Comparison of ENCODE assay signal across 18 cellular contexts in genomic region chr16:12796498-12796897, GRCh38. TPM values are rescaled to one million over a fixed set of nuclear protein-coding genes. Genes with fewer than 3 reads are reported as not detected.
DNase-seq lines count a peak whose midpoint lies in the region; ATAC-seq and TF ChIP-seq lines count a peak whose summit lies in the region.
"Had no signal": no experiment of that assay in that cellular context is flagged by ENCODE, and none has a peak within 500 bp of the region (broad histone marks: within the 10 kb centered on the region; RNA-seq: fewer than 3 reads in every experiment).

No MANE protein-coding gene starts in this region.

- H3K9me3 ChIP-seq in lower lobe of right lung, result no peaks in the 10 kb centered on the region
- H3K9me3 ChIP-seq: BE2C had no signal

- H3K36me3 ChIP-seq in lower lobe of right lung, result no peaks in the 10 kb centered on the region
- H3K36me3 ChIP-seq: BE2C had no signal

- H3K4me1 ChIP-seq in lower lobe of right lung, result peaks cover 14% of the 10 kb centered on the region
- H3K4me1 ChIP-seq: BE2C had no signal

- intact Hi-C loops in lower lobe of right lung (cut with DNase I), result no loop called here

- H3K27ac ChIP-seq in lower lobe of right lung, result no peak overlapping the region
- H3K27ac ChIP-seq: KMS-11, PC-9 had no signal

- TF ChIP-seq CTCF in fibroblast of the aortic adventitia (IDR thresholded peaks at IDR 0.05; ENCODE audit: insufficient read depth, low read length) (no peak), lower lobe of right lung (IDR thresholded peaks at IDR 0.05) (no peak)

- H3K27me3 ChIP-seq in lower lobe of right lung (ENCODE audit: low read depth), result no peaks in the 10 kb centered on the region
- H3K27me3 ChIP-seq: BE2C had no signal

- H3K4me3 ChIP-seq in fibroblast of the aortic adventitia (ENCODE audit: low read depth, low read length), result no peak overlapping the region
- H3K4me3 ChIP-seq in lower lobe of right lung, result no peak overlapping the region
- H3K4me3 ChIP-seq: PC-9 had no signal

- DNase-seq in EL, result peak; percentile 66
- DNase-seq in HS-27A (ENCODE audit: low read depth), result peak; percentile 74
- peak; percentile 30 for DNase-seq in RPMI7951 (ENCODE audit: low read depth)
- peak; percentile 5 for DNase-seq in fibroblast of the aortic adventitia (ENCODE audit: low read depth)
- DNase-seq in medulla oblongata (ENCODE audit: extremely low spot score), result no peak
- no peak for DNase-seq in HuH-7.5 (ENCODE audit: low spot score)
- no peak for DNase-seq in lower lobe of right lung
- DNase-seq: BE2C; CD4-positive, alpha-beta T cell; GOT3; MM.1S; NCI-H1417; NCI-H2029 treated with DMSO at 0.1 percent for 48 hours; NCI-H510A treated with DMSO at 0.1 percent for 48 hours; NCI-H82; PC-9 had no signal

- ATAC-seq in GM21526 (IDR thresholded peaks at IDR 0.05; ENCODE audit: low FRiP score, unreplicated experiment) (no peak), lower lobe of right lung (no peak)

RNA-seq across cellular contexts. Expression of gene CPPED1, which starts 7.2 kb away (rescaled TPM):
- total RNA-seq in RPMI7951 (2014; rRNA removed; shearing (Covaris generic)), result 16.5 and 16.7 TPM in 2 replicates
- total RNA-seq in fibroblast of the aortic adventitia (ENCODE audit: low replicate concordance), result 3.6 and 11.1 TPM in 2 replicates
- 33.0 TPM for total RNA-seq in lower lobe of right lung

Comparison
In these comparisons a context has a peak if more than half of its experiments do, and no peak if none do; other contexts are left out.
1. DNase-seq: peak in EL (single experiment), HS-27A (single experiment), RPMI7951 (single experiment) and fibroblast of the aortic adventitia (single experiment); none in medulla oblongata (single experiment), HuH-7.5 (single experiment) and lower lobe of right lung (single experiment).